Comparison of ENCODE assay signal across 8 cellular contexts in genomic region chr1:223831755-223832636, GRCh38. TPM values are rescaled to one million over a fixed set of nuclear protein-coding genes. Genes with fewer than 3 reads are reported as not detected.
DNase-seq lines count a peak whose midpoint lies in the region; ATAC-seq and TF ChIP-seq lines count a peak whose summit lies in the region.

No MANE protein-coding gene starts in this region.

- TF ChIP-seq CTCF in fibroblast of pulmonary artery (IDR thresholded peaks at IDR 0.05; ENCODE audit: low read length, missing control alignments): no peak

- H3K27ac Mint-ChIP-seq in T-helper 1 cell treated with Interleukin-12 subunit alpha and Interleukin-12 subunit beta and Interleukin-4 antibody, amounts not matched to agents 30 μg/mL and 1 μg/mL, for 36 hours: peak overlapping the region; percentile 58
- peak overlapping the region; percentile 54 for H3K27ac Mint-ChIP-seq in stimulated activated effector memory CD8-positive, alpha-beta T cell treated with anti-CD3 and anti-CD28 coated beads, Interleukin-12 subunit alpha, Interleukin-12 subunit beta, amount 100 ng/mL, for 72 hours

- no peaks in the 10 kb centered on the region for H3K27me3 Mint-ChIP-seq in T-helper 1 cell treated with Interleukin-12 subunit alpha and Interleukin-12 subunit beta and Interleukin-4 antibody, amounts not matched to agents 30 μg/mL and 1 μg/mL, for 36 hours (ENCODE audit: low read depth)

- ATAC-seq in stimulated activated effector memory CD8-positive, alpha-beta T cell treated with anti-CD3 and anti-CD28 coated beads, Interleukin-12 subunit alpha, Interleukin-12 subunit beta, amount 100 ng/mL, for 72 hours: peak; percentile 78
- ATAC-seq in GM18870 (IDR thresholded peaks at IDR 0.05; ENCODE audit: unreplicated experiment) (no peak), GM19035 (IDR thresholded peaks at IDR 0.05; ENCODE audit: unreplicated experiment) (no peak)

- DNase-seq in AG08396 (ENCODE audit: low spot score): peak; percentile 32
- DNase-seq in H4 (ENCODE audit: low spot score): peak; percentile 13
- DNase-seq in fibroblast of pulmonary artery (ENCODE audit: low read depth): peak; percentile 82
- no peak for DNase-seq in stimulated activated effector memory CD8-positive, alpha-beta T cell treated with anti-CD3 and anti-CD28 coated beads, Interleukin-12 subunit alpha, Interleukin-12 subunit beta, amount 100 ng/mL, for 72 hours (ENCODE audit: low spot score in 2 of 2)
- DNase-seq in NCI-H1417 (lab: John Stamatoyannopoulos, UW): no peak

- peaks cover 25% of the 10 kb centered on the region for H3K4me1 Mint-ChIP-seq in T-helper 1 cell treated with Interleukin-12 subunit alpha and Interleukin-12 subunit beta and Interleukin-4 antibody, amounts not matched to agents 30 μg/mL and 1 μg/mL, for 36 hours (ENCODE audit: low read depth)
- peaks cover 19% of the 10 kb centered on the region for H3K4me1 Mint-ChIP-seq in stimulated activated effector memory CD8-positive, alpha-beta T cell treated with anti-CD3 and anti-CD28 coated beads, Interleukin-12 subunit alpha, Interleukin-12 subunit beta, amount 100 ng/mL, for 72 hours

- H3K4me3 ChIP-seq in fibroblast of pulmonary artery (replicated peaks; ENCODE audit: low read depth, low read length): peak overlapping the region; percentile 11

- H3K4me3 Mint-ChIP-seq in T-helper 1 cell treated with Interleukin-12 subunit alpha and Interleukin-12 subunit beta and Interleukin-4 antibody, amounts not matched to agents 30 μg/mL and 1 μg/mL, for 36 hours: no peak overlapping the region
- peak overlapping the region; percentile 57 for H3K4me3 Mint-ChIP-seq in stimulated activated effector memory CD8-positive, alpha-beta T cell treated with anti-CD3 and anti-CD28 coated beads, Interleukin-12 subunit alpha, Interleukin-12 subunit beta, amount 100 ng/mL, for 72 hours

- peaks cover 9% of the 10 kb centered on the region for H3K36me3 Mint-ChIP-seq in T-helper 1 cell treated with Interleukin-12 subunit alpha and Interleukin-12 subunit beta and Interleukin-4 antibody, amounts not matched to agents 30 μg/mL and 1 μg/mL, for 36 hours (ENCODE audit: low read depth)
- H3K36me3 Mint-ChIP-seq in stimulated activated effector memory CD8-positive, alpha-beta T cell treated with anti-CD3 and anti-CD28 coated beads, Interleukin-12 subunit alpha, Interleukin-12 subunit beta, amount 100 ng/mL, for 72 hours: peaks cover 11% of the 10 kb centered on the region

- H3K9me3 Mint-ChIP-seq in T-helper 1 cell treated with Interleukin-12 subunit alpha and Interleukin-12 subunit beta and Interleukin-4 antibody, amounts not matched to agents 30 μg/mL and 1 μg/mL, for 36 hours: no peaks in the 10 kb centered on the region
- H3K9me3 Mint-ChIP-seq in stimulated activated effector memory CD8-positive, alpha-beta T cell treated with anti-CD3 and anti-CD28 coated beads, Interleukin-12 subunit alpha, Interleukin-12 subunit beta, amount 100 ng/mL, for 72 hours: no peaks in the 10 kb centered on the region

RNA-seq across cellular contexts. Expression of gene TP53BP2, which starts 13.8 kb away (rescaled TPM):
- 22.1 and 38.5 TPM in 2 replicates for total RNA-seq in H4 (2014; rRNA removed; shearing (Covaris generic))

Comparison
In these comparisons a context has a peak if more than half of its experiments do, and no peak if none do; other contexts are left out.
1. DNase-seq: peak in AG08396 (single experiment), H4 (single experiment) and fibroblast of pulmonary artery (single experiment); none in stimulated activated effector memory CD8-positive, alpha-beta T cell treated with anti-CD3 and anti-CD28 coated beads, Interleukin-12 subunit alpha, Interleukin-12 subunit beta, amount 100 ng/mL, for 72 hours (0 of 2) and NCI-H1417 (0 of 3).